In genomic region chrX:132413459-132413858, GRCh38 we compare ENCODE assay signal across 26 cellular contexts.
DNase-seq lines count a peak whose midpoint lies in the region; ATAC-seq, FAIRE-seq and TF ChIP-seq lines count a peak whose summit lies in the region.
"Had no signal": no experiment of that assay in that cellular context is flagged by ENCODE, and none has a peak within 500 bp of the region (broad histone marks: within the 10 kb centered on the region; RNA-seq: fewer than 3 reads in every experiment).

No MANE protein-coding gene starts in this region.

- H2BK12ac ChIP-seq in trophoblast cell (ENCODE audit: low read length), result no peak overlapping the region

- no peak overlapping the region for H4K91ac ChIP-seq in trophoblast cell (ENCODE audit: low read depth, low read length)

- H3K4me2 ChIP-seq in DND-41 (ENCODE audit: insufficient read depth, low read length) (no peak overlapping the region), trophoblast cell (ENCODE audit: low read length) (no peak overlapping the region)
- H3K4me2 ChIP-seq: BLaER1 treated with 17β-estradiol and CSF1 and Interleukin-3, amounts not matched to agents 10 nM and 100 nM had no signal

- H3K4ac ChIP-seq in trophoblast cell (ENCODE audit: low read depth, low read length), result no peak overlapping the region

- H3K4me1 ChIP-seq in DND-41 (ENCODE audit: insufficient read depth, low read length) (no peaks in the 10 kb centered on the region), HUES6 (ENCODE audit: control insufficient read depth, insufficient read depth, low read length) (peaks cover 60% of the 10 kb centered on the region), ectodermal cell (ENCODE audit: control insufficient read depth, insufficient read depth, low read length) (peaks cover 20% of the 10 kb centered on the region), trophoblast cell (ENCODE audit: control insufficient read depth in 1 of 2, insufficient read depth in 2 of 2, low read length in 2 of 2) (peaks cover 0 to 4% of the 10 kb centered on the region in 2 experiments)
- H3K4me1 ChIP-seq: BLaER1 treated with 17β-estradiol and CSF1 and Interleukin-3, amounts not matched to agents 10 nM and 100 nM; thyroid gland had no signal

- H2AFZ ChIP-seq in DND-41 (ENCODE audit: low read depth, low read length), result no peak overlapping the region
- H2AFZ ChIP-seq in trophoblast cell (ENCODE audit: insufficient read depth, low read length, poor library complexity), result no peak overlapping the region

- no peak overlapping the region for H3K14ac ChIP-seq in trophoblast cell (ENCODE audit: low read length)

- H4K8ac ChIP-seq in trophoblast cell (ENCODE audit: low read depth, low read length), result no peak overlapping the region

- no peak overlapping the region for H2AK5ac ChIP-seq in trophoblast cell (ENCODE audit: low read length)

- H4K20me1 ChIP-seq in DND-41 (ENCODE audit: insufficient read depth, low read length), result no peaks in the 10 kb centered on the region

- H3K9ac ChIP-seq in DND-41 (ENCODE audit: low read depth, low read length) (no peak overlapping the region), HUES6 (ENCODE audit: low read length) (peak overlapping the region; percentile 18), trophoblast cell (ENCODE audit: low read length) (no peak overlapping the region)
- H3K9ac ChIP-seq: BLaER1 treated with 17β-estradiol and CSF1 and Interleukin-3, amounts not matched to agents 10 nM and 100 nM had no signal

- H3K23ac ChIP-seq in trophoblast cell (ENCODE audit: low read length), result no peak overlapping the region

- 30 to 42% methylated on average over 4 to 7 of the region's 7 CpGs for whole genome bisulfite sequencing in ectodermal cell, 2 experiments
- WGBS in trophoblast cell (ENCODE audit: extremely low coverage, insufficient coverage, insufficient read length), result no CpG with 5 or more reads among the region's 7 CpGs

- H2BK120ac ChIP-seq in trophoblast cell (ENCODE audit: insufficient read depth, low read length, poor library complexity), result no peak overlapping the region

- DNase-seq in DND-41, result no peak
- DNase-seq in islet precursor cell, result peak; percentile 75
- no peak for DNase-seq in AML-193 (lab: John Stamatoyannopoulos, UW)
- DNase-seq in trophoblast cell, result no peak
- DNase-seq in frontal cortex (ENCODE audit: low spot score in 2 of 2), result no peak
- DNase-seq: activated CD4-positive, alpha-beta T cell treated with anti-CD3 and anti-CD28 coated beads, Interleukin-2, amount 50 U/mL, for 4 hours; activated gamma-delta T cell; amniotic stem cell; cortex of kidney; foreskin fibroblast; hippocampal formation; left ventricle myocardium superior; NCI-H446 treated with DMSO at 0.1 percent for 48 hours; posterior cingulate gyrus; RPMI8226; stimulated activated CD4-positive, alpha-beta T cell treated with anti-CD3 and anti-CD28 coated beads, Interleukin-1b, Interleukin-23, amount 100 ng/mL, for 48 hours; stimulated activated naive CD4-positive, alpha-beta T cell treated with Interleukin-2 at 50 U/mL for 16 hours; thyroid gland; WERI-Rb-1 had no signal

- H3K27ac ChIP-seq in DND-41 (ENCODE audit: low read length), result no peak overlapping the region
- no peak overlapping the region for H3K27ac ChIP-seq in HUES6 (ENCODE audit: low read depth, low read length)
- H3K27ac ChIP-seq in ectodermal cell (ENCODE audit: insufficient read depth, low read depth, low read length, poor library complexity, severe bottlenecking), result no peak overlapping the region
- no peak overlapping the region for H3K27ac ChIP-seq in trophoblast cell (ENCODE audit: low read depth, low read length)
- H3K27ac ChIP-seq: BLaER1 treated with 17β-estradiol and CSF1 and Interleukin-3, amounts not matched to agents 10 nM and 100 nM; SK-N-MC; thyroid gland; WERI-Rb-1 had no signal

- no peak overlapping the region for H3K4me3 ChIP-seq in DND-41 (ENCODE audit: low read depth in 1 of 2, low read length in 2 of 2)
- peak overlapping the region; percentile 55; the same call in 1 of the 2 replicates for H3K4me3 ChIP-seq in HUES6 (ENCODE audit: low read depth, low read length)
- H3K4me3 ChIP-seq in ectodermal cell (ENCODE audit: insufficient read depth, low read depth, low read length), result peak overlapping the region; percentile 10
- H3K4me3 ChIP-seq in trophoblast cell (ENCODE audit: low read depth, low read length), result no peak overlapping the region
- H3K4me3 ChIP-seq: BLaER1 treated with 17β-estradiol and CSF1 and Interleukin-3, amounts not matched to agents 10 nM and 100 nM; SK-N-MC; thyroid gland had no signal

- H3K36me3 ChIP-seq in DND-41 (ENCODE audit: insufficient read depth, low read length) (no peaks in the 10 kb centered on the region; the same call in 1 of the 2 replicates), HUES6 (ENCODE audit: control insufficient read depth, insufficient read depth, low read length) (no peaks in the 10 kb centered on the region), ectodermal cell (ENCODE audit: control insufficient read depth, insufficient read depth, low read length) (no peaks in the 10 kb centered on the region), trophoblast cell (ENCODE audit: control insufficient read depth in 1 of 2, insufficient read depth in 2 of 2, low read length in 2 of 2) (no peaks in the 10 kb centered on the region)
- H3K36me3 ChIP-seq: thyroid gland, WERI-Rb-1 had no signal

- TF ChIP-seq CTCF in DND-41 (IDR thresholded peaks at IDR 0.05; ENCODE audit: borderline replicate concordance, extremely low read depth, low read length, poor library complexity, severe bottlenecking), result peak; percentile 4

- H3K9me3 ChIP-seq in DND-41 (ENCODE audit: insufficient read depth, low read length, severe bottlenecking), result no peaks in the 10 kb centered on the region
- H3K9me3 ChIP-seq in HUES6 (ENCODE audit: control insufficient read depth, insufficient read depth, low read depth, low read length), result no peaks in the 10 kb centered on the region
- H3K9me3 ChIP-seq in ectodermal cell (ENCODE audit: control insufficient read depth, low read length), result no peaks in the 10 kb centered on the region
- H3K9me3 ChIP-seq in trophoblast cell (ENCODE audit: insufficient read depth, low read depth, low read length), result no peaks in the 10 kb centered on the region
- H3K9me3 ChIP-seq: thyroid gland had no signal

- no peak for ATAC-seq in DND-41 (ENCODE audit: insufficient read depth, low read depth)
- ATAC-seq in GM21737 (IDR thresholded peaks at IDR 0.05; ENCODE audit: unreplicated experiment), result no peak
- ATAC-seq: left ventricle myocardium superior had no signal

- H3K79me1 ChIP-seq in trophoblast cell (ENCODE audit: low read length), result no peaks in the 10 kb centered on the region

- FAIRE-seq in frontal cortex (lab: Jason Lieb, UNC), result no peak
- FAIRE-seq: GM19239, H54 had no signal

- H3K18ac ChIP-seq in trophoblast cell (ENCODE audit: low read length), result no peak overlapping the region

- no peaks in the 10 kb centered on the region for H3K27me3 ChIP-seq in DND-41 (ENCODE audit: insufficient read depth, low read length, poor library complexity)
- peaks cover 48% of the 10 kb centered on the region; the same call in 1 of the 2 replicates for H3K27me3 ChIP-seq in HUES6 (ENCODE audit: control insufficient read depth, insufficient read depth, low read length)
- H3K27me3 ChIP-seq in ectodermal cell (ENCODE audit: control insufficient read depth, insufficient read depth, low read length, poor library complexity, severe bottlenecking), result no peaks in the 10 kb centered on the region
- no peaks in the 10 kb centered on the region for H3K27me3 ChIP-seq in trophoblast cell (ENCODE audit: insufficient read depth, low read length)

- H2BK5ac ChIP-seq in trophoblast cell (ENCODE audit: low read depth, low read length, poor library complexity), result no peak overlapping the region

- peaks cover 20% of the 10 kb centered on the region for H3K79me2 ChIP-seq in DND-41 (ENCODE audit: insufficient read depth, low read length)
- no peaks in the 10 kb centered on the region for H3K79me2 ChIP-seq in trophoblast cell (ENCODE audit: control insufficient read depth, insufficient read depth, low read length, poor library complexity)

- no peak overlapping the region for H4K12ac ChIP-seq in trophoblast cell (ENCODE audit: low read depth, low read length)

Comparison
In these comparisons a context has a peak if more than half of its experiments do, and no peak if none do; other contexts are left out.
1. H3K4me3 ChIP-seq: peak in HUES6 (single experiment) and ectodermal cell (single experiment); none in DND-41 (0 of 2) and trophoblast cell (single experiment).